Comparison of ENCODE assay signal across 1 cellular context in the genomic region with DNA sequence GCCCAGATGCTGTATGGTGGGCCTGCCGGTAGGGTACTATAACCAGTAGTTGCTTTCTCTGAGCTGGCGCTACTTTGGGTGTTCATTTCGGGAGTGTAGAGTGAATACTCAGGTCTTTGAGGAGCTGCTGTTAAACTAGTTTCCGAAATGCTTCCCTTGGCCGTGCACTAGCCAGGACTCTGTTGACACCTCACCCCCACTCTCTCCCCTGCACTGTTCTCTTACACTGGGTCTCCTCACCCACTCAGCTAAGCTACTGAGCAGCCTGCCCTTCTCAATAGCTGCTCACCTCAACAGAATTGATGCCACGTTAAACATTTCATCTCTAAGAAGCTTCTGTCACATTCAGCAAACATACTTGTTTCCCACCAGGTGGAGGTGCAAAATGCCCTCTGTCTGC.
TF ChIP-seq lines count a peak whose summit lies in the region.

No MANE protein-coding gene starts in this region.

TF ChIP-seq in GM23338, 12 proteins besides CTCF, POLR2A, EP300 and RAD21 (continued from another document):
- TF ChIP-seq, protein P1, sequence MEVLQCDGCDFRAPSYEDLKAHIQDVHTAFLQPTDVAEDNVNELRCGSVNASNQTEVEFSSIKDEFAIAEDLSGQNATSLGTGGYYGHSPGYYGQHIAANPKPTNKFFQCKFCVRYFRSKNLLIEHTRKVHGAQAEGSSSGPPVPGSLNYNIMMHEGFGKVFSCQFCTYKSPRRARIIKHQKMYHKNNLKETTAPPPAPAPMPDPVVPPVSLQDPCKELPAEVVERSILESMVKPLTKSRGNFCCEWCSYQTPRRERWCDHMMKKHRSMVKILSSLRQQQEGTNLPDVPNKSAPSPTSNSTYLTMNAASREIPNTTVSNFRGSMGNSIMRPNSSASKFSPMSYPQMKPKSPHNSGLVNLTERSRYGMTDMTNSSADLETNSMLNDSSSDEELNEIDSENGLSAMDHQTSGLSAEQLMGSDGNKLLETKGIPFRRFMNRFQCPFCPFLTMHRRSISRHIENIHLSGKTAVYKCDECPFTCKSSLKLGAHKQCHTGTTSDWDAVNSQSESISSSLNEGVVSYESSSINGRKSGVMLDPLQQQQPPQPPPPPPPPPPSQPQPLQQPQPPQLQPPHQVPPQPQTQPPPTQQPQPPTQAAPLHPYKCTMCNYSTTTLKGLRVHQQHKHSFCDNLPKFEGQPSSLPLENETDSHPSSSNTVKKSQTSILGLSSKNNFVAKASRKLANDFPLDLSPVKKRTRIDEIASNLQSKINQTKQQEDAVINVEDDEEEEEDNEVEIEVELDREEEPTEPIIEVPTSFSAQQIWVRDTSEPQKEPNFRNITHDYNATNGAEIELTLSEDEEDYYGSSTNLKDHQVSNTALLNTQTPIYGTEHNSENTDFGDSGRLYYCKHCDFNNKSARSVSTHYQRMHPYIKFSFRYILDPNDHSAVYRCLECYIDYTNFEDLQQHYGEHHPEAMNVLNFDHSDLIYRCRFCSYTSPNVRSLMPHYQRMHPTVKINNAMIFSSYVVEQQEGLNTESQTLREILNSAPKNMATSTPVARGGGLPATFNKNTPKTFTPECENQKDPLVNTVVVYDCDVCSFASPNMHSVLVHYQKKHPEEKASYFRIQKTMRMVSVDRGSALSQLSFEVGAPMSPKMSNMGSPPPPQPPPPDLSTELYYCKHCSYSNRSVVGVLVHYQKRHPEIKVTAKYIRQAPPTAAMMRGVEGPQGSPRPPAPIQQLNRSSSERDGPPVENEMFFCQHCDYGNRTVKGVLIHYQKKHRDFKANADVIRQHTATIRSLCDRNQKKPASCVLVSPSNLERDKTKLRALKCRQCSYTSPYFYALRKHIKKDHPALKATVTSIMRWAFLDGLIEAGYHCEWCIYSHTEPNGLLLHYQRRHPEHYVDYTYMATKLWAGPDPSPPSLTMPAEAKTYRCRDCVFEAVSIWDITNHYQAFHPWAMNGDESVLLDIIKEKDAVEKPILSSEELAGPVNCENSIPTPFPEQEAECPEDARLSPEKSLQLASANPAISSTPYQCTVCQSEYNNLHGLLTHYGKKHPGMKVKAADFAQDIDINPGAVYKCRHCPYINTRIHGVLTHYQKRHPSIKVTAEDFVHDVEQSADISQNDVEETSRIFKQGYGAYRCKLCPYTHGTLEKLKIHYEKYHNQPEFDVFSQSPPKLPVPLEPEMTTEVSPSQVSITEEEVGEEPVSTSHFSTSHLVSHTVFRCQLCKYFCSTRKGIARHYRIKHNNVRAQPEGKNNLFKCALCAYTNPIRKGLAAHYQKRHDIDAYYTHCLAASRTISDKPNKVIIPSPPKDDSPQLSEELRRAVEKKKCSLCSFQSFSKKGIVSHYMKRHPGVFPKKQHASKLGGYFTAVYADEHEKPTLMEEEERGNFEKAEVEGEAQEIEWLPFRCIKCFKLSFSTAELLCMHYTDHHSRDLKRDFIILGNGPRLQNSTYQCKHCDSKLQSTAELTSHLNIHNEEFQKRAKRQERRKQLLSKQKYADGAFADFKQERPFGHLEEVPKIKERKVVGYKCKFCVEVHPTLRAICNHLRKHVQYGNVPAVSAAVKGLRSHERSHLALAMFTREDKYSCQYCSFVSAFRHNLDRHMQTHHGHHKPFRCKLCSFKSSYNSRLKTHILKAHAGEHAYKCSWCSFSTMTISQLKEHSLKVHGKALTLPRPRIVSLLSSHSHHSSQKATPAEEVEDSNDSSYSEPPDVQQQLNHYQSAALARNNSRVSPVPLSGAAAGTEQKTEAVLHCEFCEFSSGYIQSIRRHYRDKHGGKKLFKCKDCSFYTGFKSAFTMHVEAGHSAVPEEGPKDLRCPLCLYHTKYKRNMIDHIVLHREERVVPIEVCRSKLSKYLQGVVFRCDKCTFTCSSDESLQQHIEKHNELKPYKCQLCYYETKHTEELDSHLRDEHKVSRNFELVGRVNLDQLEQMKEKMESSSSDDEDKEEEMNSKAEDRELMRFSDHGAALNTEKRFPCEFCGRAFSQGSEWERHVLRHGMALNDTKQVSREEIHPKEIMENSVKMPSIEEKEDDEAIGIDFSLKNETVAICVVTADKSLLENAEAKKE (CRISPR knock-in tag; IDR thresholded peaks at IDR 0.05) = no peak
- TF ChIP-seq POLR2AphosphoS5 (IDR thresholded peaks at IDR 0.05; ENCODE audit: low read depth) (no peak), ZNF331 (CRISPR knock-in tag; IDR thresholded peaks at IDR 0.05; ENCODE audit: low read depth) (no peak), STAT1 (IDR thresholded peaks at IDR 0.05; ENCODE audit: unreplicated experiment) (no peak), JUNB (IDR thresholded peaks at IDR 0.05; ENCODE audit: unreplicated experiment) (no peak), EZH2 (IDR thresholded peaks at IDR 0.05; ENCODE audit: low read depth, unreplicated experiment) (no peak), EZH2phosphoT487 (IDR thresholded peaks at IDR 0.05; ENCODE audit: unreplicated experiment) (no peak), ZNF114 (CRISPR knock-in tag; IDR thresholded peaks at IDR 0.05) (no peak)
- TF ChIP-seq, protein P2, sequence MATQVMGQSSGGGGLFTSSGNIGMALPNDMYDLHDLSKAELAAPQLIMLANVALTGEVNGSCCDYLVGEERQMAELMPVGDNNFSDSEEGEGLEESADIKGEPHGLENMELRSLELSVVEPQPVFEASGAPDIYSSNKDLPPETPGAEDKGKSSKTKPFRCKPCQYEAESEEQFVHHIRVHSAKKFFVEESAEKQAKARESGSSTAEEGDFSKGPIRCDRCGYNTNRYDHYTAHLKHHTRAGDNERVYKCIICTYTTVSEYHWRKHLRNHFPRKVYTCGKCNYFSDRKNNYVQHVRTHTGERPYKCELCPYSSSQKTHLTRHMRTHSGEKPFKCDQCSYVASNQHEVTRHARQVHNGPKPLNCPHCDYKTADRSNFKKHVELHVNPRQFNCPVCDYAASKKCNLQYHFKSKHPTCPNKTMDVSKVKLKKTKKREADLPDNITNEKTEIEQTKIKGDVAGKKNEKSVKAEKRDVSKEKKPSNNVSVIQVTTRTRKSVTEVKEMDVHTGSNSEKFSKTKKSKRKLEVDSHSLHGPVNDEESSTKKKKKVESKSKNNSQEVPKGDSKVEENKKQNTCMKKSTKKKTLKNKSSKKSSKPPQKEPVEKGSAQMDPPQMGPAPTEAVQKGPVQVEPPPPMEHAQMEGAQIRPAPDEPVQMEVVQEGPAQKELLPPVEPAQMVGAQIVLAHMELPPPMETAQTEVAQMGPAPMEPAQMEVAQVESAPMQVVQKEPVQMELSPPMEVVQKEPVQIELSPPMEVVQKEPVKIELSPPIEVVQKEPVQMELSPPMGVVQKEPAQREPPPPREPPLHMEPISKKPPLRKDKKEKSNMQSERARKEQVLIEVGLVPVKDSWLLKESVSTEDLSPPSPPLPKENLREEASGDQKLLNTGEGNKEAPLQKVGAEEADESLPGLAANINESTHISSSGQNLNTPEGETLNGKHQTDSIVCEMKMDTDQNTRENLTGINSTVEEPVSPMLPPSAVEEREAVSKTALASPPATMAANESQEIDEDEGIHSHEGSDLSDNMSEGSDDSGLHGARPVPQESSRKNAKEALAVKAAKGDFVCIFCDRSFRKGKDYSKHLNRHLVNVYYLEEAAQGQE (IDR thresholded peaks at IDR 0.05; ENCODE audit: unreplicated experiment) = no peak
